In the genomic region with DNA sequence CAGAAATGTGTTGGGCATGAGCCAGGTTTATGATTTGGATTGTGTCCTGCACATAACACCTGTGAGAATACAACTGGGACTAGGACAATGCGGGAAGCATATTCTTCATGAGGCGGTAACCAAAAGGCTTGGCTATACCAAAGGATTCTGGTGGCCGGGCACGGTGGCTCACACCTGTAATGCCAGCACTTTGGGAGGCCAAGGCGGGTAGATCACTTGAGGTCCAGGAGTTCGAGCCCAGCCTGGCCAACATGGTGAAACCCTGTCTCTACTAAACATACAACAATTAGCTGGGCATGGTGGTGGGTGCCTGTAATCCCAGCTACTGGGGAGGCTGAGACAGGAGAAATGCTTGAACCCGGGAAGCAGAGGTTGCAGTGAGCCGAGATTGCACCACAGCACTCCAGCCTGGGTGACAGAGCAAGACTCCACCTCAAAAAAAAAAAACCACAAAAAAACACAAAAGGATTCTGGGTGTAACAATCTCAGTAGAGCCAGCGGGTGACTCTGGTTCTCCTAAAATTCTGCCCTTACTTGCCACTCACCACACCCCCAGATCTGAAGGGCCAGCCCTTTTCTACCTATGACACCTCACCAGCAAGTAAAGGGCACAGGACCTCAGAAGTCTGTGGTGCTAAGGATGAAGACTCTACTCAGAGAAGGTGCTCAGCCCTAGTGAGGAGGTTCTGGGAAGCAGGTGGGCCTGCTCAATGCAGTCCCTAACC, we compare ENCODE assay signal across 6 cellular contexts. TPM values are rescaled to one million over a fixed set of nuclear protein-coding genes. Genes with fewer than 3 reads are reported as not detected.
"Had no signal": no experiment of that assay in that cellular context is flagged by ENCODE, and none has a peak within 500 bp of the region (broad histone marks: within the 10 kb centered on the region; RNA-seq: fewer than 3 reads in every experiment).

No MANE protein-coding gene starts in this region.

RNA-seq across cellular contexts. Expression of gene ANPEP, which starts 20.0 kb away (rescaled TPM):
- total RNA-seq: activated CD8-positive, alpha-beta T cell treated with anti-CD3 and anti-CD28 coated beads for 36 hours; SK-MEL-5 had no signal

RNA-seq across cellular contexts. Expression of gene MESP2, which starts 58.5 kb away (rescaled TPM):
- total RNA-seq: activated CD8-positive, alpha-beta T cell treated with anti-CD3 and anti-CD28 coated beads for 36 hours; activated naive CD8-positive, alpha-beta T cell treated with anti-CD3 and anti-CD28 coated beads for 36 hours; activated T-cell treated with anti-CD3 and anti-CD28 coated beads, Interleukin-2, amount 50 U/mL, for 72 hours; OCI-LY7; Peyer's patch had no signal
